ENCODE assay signal across 8 cellular contexts in genomic region chrX:54808109-54808604, GRCh38. TPM values are rescaled to one million over a fixed set of nuclear protein-coding genes. Genes with fewer than 3 reads are reported as not detected.
DNase-seq lines count a peak whose midpoint lies in the region; ATAC-seq and TF ChIP-seq lines count a peak whose summit lies in the region.

No MANE protein-coding gene starts in this region.

- H3K36me3 Mint-ChIP-seq in progenitor cell of endocrine pancreas (ENCODE audit: insufficient read depth): peaks cover 10% of the 10 kb centered on the region

- no peaks in the 10 kb centered on the region for H3K27me3 Mint-ChIP-seq in progenitor cell of endocrine pancreas

- H3K27me3 ChIP-seq in BE2C (no peaks in the 10 kb centered on the region), right cardiac atrium (ENCODE audit: control insufficient read depth, insufficient read depth) (no peaks in the 10 kb centered on the region)

- ATAC-seq in GM19025 (IDR thresholded peaks at IDR 0.05; ENCODE audit: low read depth, unreplicated experiment) (peak; percentile 18), HG03439 (IDR thresholded peaks at IDR 0.05; ENCODE audit: unreplicated experiment) (peak; percentile 25), right cardiac atrium (peak; percentile 87 to 91)

- H3K27ac ChIP-seq in right cardiac atrium (ENCODE audit: low read length): peak overlapping the region; percentile 87

- H3K9me3 Mint-ChIP-seq in progenitor cell of endocrine pancreas (ENCODE audit: low read depth): peaks cover 19% of the 10 kb centered on the region

- peak overlapping the region; percentile 92 for H3K4me3 Mint-ChIP-seq in progenitor cell of endocrine pancreas (ENCODE audit: low read depth)

- TF ChIP-seq CTCF in BE2C (IDR thresholded peaks at IDR 0.05; ENCODE audit: low read depth, low read length): no peak
- TF ChIP-seq CTCF in progenitor cell of endocrine pancreas (IDR thresholded peaks at IDR 0.05; ENCODE audit: unreplicated experiment): no peak

- H3K4me3 ChIP-seq in BE2C (ENCODE audit: low read depth, low read length) (peak overlapping the region; percentile 78), right cardiac atrium (ENCODE audit: low read length) (peak overlapping the region; percentile 64)

- H3K9me3 ChIP-seq in BE2C (no peaks in the 10 kb centered on the region), right cardiac atrium (ENCODE audit: control insufficient read depth, low read length) (no peaks in the 10 kb centered on the region)

- peak overlapping the region; percentile 99 for H3K27ac Mint-ChIP-seq in progenitor cell of endocrine pancreas

- under 1% methylated on average over 23 of the region's 23 CpGs for WGBS in right cardiac atrium

- DNase-seq in BE2C: peak; percentile 66
- DNase-seq in RPMI7951 (ENCODE audit: low read depth): peak; percentile 63
- DNase-seq in amygdala (lab: John Stamatoyannopoulos, UW): peak in 53 of 56 donors; percentile 5 to 86 (median 60)
- DNase-seq in right cardiac atrium: peak; percentile 77 to 91 (median 91)
- DNase-seq in progenitor cell of endocrine pancreas (ENCODE audit: low spot score, unreplicated experiment): peak; percentile 61
- no peak for DNase-seq in amniotic stem cell (lab: John Stamatoyannopoulos, UW)

- H3K36me3 ChIP-seq in BE2C: peaks cover 10% of the 10 kb centered on the region; the same call in 1 of the 2 replicates

- H3K4me1 ChIP-seq in BE2C (no peaks in the 10 kb centered on the region), right cardiac atrium (ENCODE audit: control insufficient read depth, insufficient read depth, low read length) (peaks cover 2% of the 10 kb centered on the region)

- intact Hi-C loops in right cardiac atrium (cut with DNase I): no loop called here

- H3K4me1 Mint-ChIP-seq in progenitor cell of endocrine pancreas (ENCODE audit: low read depth): peaks cover 13% of the 10 kb centered on the region

RNA-seq across cellular contexts. Expression of gene MAGED2, which starts 0.6 kb away (rescaled TPM):
- polyA plus RNA-seq in BE2C (2012; ENCODE audit: insufficient read depth, insufficient read length, low read depth): 86.7 TPM
- total RNA-seq in RPMI7951 (2014; rRNA removed; shearing (Covaris generic)): 189 and 239 TPM in 2 replicates
- total RNA-seq in right cardiac atrium (100 to 1,000 TPM in 3 of 4 donors, 10 to 100 TPM in 1; 97.3 to 134 (median 111) TPM), progenitor cell of endocrine pancreas (244 and 247 TPM in 2 replicates)
- 115 TPM for polyA plus RNA-seq in right cardiac atrium

RNA-seq across cellular contexts. Expression of gene ITIH6, which starts 10.1 kb away (rescaled TPM):
- not detected for polyA plus RNA-seq in BE2C (2012; ENCODE audit: insufficient read depth, insufficient read length, low read depth)
- total RNA-seq in RPMI7951 (2014; rRNA removed; shearing (Covaris generic)): 1.2 TPM in 2 replicates
- total RNA-seq in right cardiac atrium (not detected), progenitor cell of endocrine pancreas (not detected in 2 replicates)
- polyA plus RNA-seq in right cardiac atrium: not detected

Comparison
In these comparisons a context has a peak if more than half of its experiments do, and no peak if none do; other contexts are left out.
1. ATAC-seq: peak in every context shown above with its lines; median percentile 89 in right cardiac atrium; 25 in HG03439; 18 in GM19025.